In genomic region chr16:3099395-3099731, GRCh38 we compare ENCODE assay signal across 19 cellular contexts. TPM values are rescaled to one million over a fixed set of nuclear protein-coding genes. Genes with fewer than 3 reads are reported as not detected.
A peak's percentile ranks its signal among the peaks of the same experiment; 100 is the strongest.
DNase-seq lines count a peak whose midpoint lies in the region; ATAC-seq and TF ChIP-seq lines count a peak whose summit lies in the region.
"Had no signal": no experiment of that assay in that cellular context is flagged by ENCODE, and none has a peak within 500 bp of the region (broad histone marks: within the 10 kb centered on the region; RNA-seq: fewer than 3 reads in every experiment).

No MANE protein-coding gene starts in this region.

- no peak overlapping the region for H3K27ac ChIP-seq in BLaER1
- H3K27ac ChIP-seq in HUES48 (ENCODE audit: low read depth, low read length): peak overlapping the region; percentile 96
- no peak overlapping the region for H3K27ac ChIP-seq in ectodermal cell (ENCODE audit: insufficient read depth, low read depth, low read length, poor library complexity, severe bottlenecking)
- H3K27ac ChIP-seq in naive thymus-derived CD4-positive, alpha-beta T cell (ENCODE audit: low read depth, low read length): peak overlapping the region; percentile 35
- H3K27ac ChIP-seq: esophagus muscularis mucosa, SK-N-MC had no signal

- H3K9ac ChIP-seq in BLaER1 (no peak overlapping the region), HUES48 (ENCODE audit: low read depth, low read length) (peak overlapping the region; percentile 88)

- peak overlapping the region; percentile 84 for H3K4me2 ChIP-seq in BLaER1

- H3K27ac Mint-ChIP-seq in naive thymus-derived CD4-positive, alpha-beta T cell: peak overlapping the region in 5 of 9 donors; percentile 56 to 87 (median 71)
- no peak overlapping the region for H3K27ac Mint-ChIP-seq in Calu3 (ENCODE audit: unreplicated experiment)

- peaks cover 0 to 7% (median 0%) of the 10 kb centered on the region in 5 donors for H3K36me3 Mint-ChIP-seq in naive thymus-derived CD4-positive, alpha-beta T cell
- peaks cover 23% of the 10 kb centered on the region for H3K36me3 Mint-ChIP-seq in Calu3 (ENCODE audit: insufficient read depth, unreplicated experiment)
- H3K36me3 Mint-ChIP-seq: activated CD4-positive, alpha-beta memory T cell treated with anti-CD3 and anti-CD28 coated beads for 36 hours; activated naive CD8-positive, alpha-beta T cell; brain; mesothelial cell of epicardium had no signal

- H3K4me3 ChIP-seq in BLaER1: no peak overlapping the region
- H3K4me3 ChIP-seq in HUES48 (ENCODE audit: low read depth, low read length): peak overlapping the region; percentile 76
- peak overlapping the region; percentile 49 for H3K4me3 ChIP-seq in ectodermal cell (ENCODE audit: insufficient read depth, low read depth, low read length)
- no peak overlapping the region for H3K4me3 ChIP-seq in naive thymus-derived CD4-positive, alpha-beta T cell (ENCODE audit: low read length)

- H3K4me1 ChIP-seq in BLaER1 (peaks cover 90% of the 10 kb centered on the region), HUES48 (ENCODE audit: control insufficient read depth, insufficient read depth, low read length) (peaks cover 29% of the 10 kb centered on the region), ectodermal cell (ENCODE audit: control insufficient read depth, insufficient read depth, low read length) (peaks cover 37% of the 10 kb centered on the region)
- H3K4me1 ChIP-seq in naive thymus-derived CD4-positive, alpha-beta T cell (ENCODE audit: control insufficient read depth in 2 of 2, insufficient read depth in 2 of 2, low read length in 2 of 2): peaks cover 31 to 37% of the 10 kb centered on the region in 2 donors

- H3K27me3 ChIP-seq in BLaER1 (no peaks in the 10 kb centered on the region), HUES48 (ENCODE audit: control insufficient read depth, insufficient read depth, low read length) (no peaks in the 10 kb centered on the region), ectodermal cell (ENCODE audit: control insufficient read depth, insufficient read depth, low read length, poor library complexity, severe bottlenecking) (peaks cover 20% of the 10 kb centered on the region)
- H3K27me3 ChIP-seq in naive thymus-derived CD4-positive, alpha-beta T cell (ENCODE audit: control insufficient read depth in 2 of 2, insufficient read depth in 2 of 2, low read length in 2 of 2): no peaks in the 10 kb centered on the region

- H3K9me3 ChIP-seq in BLaER1 (no peaks in the 10 kb centered on the region), HUES48 (ENCODE audit: control insufficient read depth, insufficient read depth, low read length) (no peaks in the 10 kb centered on the region), ectodermal cell (ENCODE audit: control insufficient read depth, low read length) (no peaks in the 10 kb centered on the region)
- no peaks in the 10 kb centered on the region for H3K9me3 ChIP-seq in naive thymus-derived CD4-positive, alpha-beta T cell (ENCODE audit: control insufficient read depth in 2 of 3, low read length in 3 of 3)
- H3K9me3 ChIP-seq: esophagus muscularis mucosa, sigmoid colon had no signal

- H3K36me3 ChIP-seq in BLaER1 (no peaks in the 10 kb centered on the region), HUES48 (ENCODE audit: control insufficient read depth, insufficient read depth, low read length) (peaks cover 17% of the 10 kb centered on the region), ectodermal cell (ENCODE audit: control insufficient read depth, insufficient read depth, low read length) (no peaks in the 10 kb centered on the region)
- H3K36me3 ChIP-seq in naive thymus-derived CD4-positive, alpha-beta T cell (ENCODE audit: control insufficient read depth in 2 of 3, insufficient read depth in 3 of 3, low read length in 3 of 3): no peaks in the 10 kb centered on the region
- H3K36me3 ChIP-seq: esophagus muscularis mucosa, sigmoid colon had no signal

- H3K27me3 Mint-ChIP-seq in naive thymus-derived CD4-positive, alpha-beta T cell: no peaks in the 10 kb centered on the region
- H3K27me3 Mint-ChIP-seq in Calu3 (ENCODE audit: unreplicated experiment): peaks cover 30% of the 10 kb centered on the region
- H3K27me3 Mint-ChIP-seq: activated CD4-positive, alpha-beta memory T cell treated with anti-CD3 and anti-CD28 coated beads for 36 hours; activated naive CD8-positive, alpha-beta T cell had no signal

- H4K20me1 ChIP-seq in BLaER1: no peaks in the 10 kb centered on the region

- intact Hi-C loops in naive thymus-derived CD4-positive, alpha-beta T cell (cut with micrococcal nuclease): no loop called here
- intact Hi-C loops in Calu3 (cut with micrococcal nuclease; ENCODE audit: unreplicated experiment): no loop called here

- H3K9me3 Mint-ChIP-seq in naive thymus-derived CD4-positive, alpha-beta T cell: no peaks in the 10 kb centered on the region
- H3K9me3 Mint-ChIP-seq in Calu3 (ENCODE audit: low read depth, unreplicated experiment): no peaks in the 10 kb centered on the region
- H3K9me3 Mint-ChIP-seq: activated CD4-positive, alpha-beta memory T cell treated with anti-CD3 and anti-CD28 coated beads for 36 hours; activated T-cell treated with anti-CD3 and anti-CD28 coated beads, Interleukin-2, amount 50 U/mL, for 4 hours; mesothelial cell of epicardium had no signal

- WGBS in ectodermal cell, 2 experiments: 3 to 6% methylated on average over 5 of the region's 5 CpGs

- peak overlapping the region in 9 of 10 donors; percentile 34 to 98 (median 73) for H3K4me3 Mint-ChIP-seq in naive thymus-derived CD4-positive, alpha-beta T cell
- H3K4me3 Mint-ChIP-seq in Calu3 (ENCODE audit: low read depth, unreplicated experiment): no peak overlapping the region

- no peak for ATAC-seq in naive thymus-derived CD4-positive, alpha-beta T cell

- POLR2A ChIA-PET in naive thymus-derived CD4-positive, alpha-beta T cell (lab: Charles Lee): interaction anchor here (1.1 to 8.3 kb wide), 10 partner anchors 12 to 59 kb away, joined by 4 to 95 read pairs (median 18); partner anchors contain the start of genes IL32 and ZNF213

- no peak for TF ChIP-seq CTCF in Calu3 (IDR thresholded peaks at IDR 0.05; ENCODE audit: unreplicated experiment)

- DNase-seq in naive thymus-derived CD4-positive, alpha-beta T cell: no peak
- DNase-seq in NCI-H2081 treated with DMSO at 0.1 percent for 48 hours (lab: John Stamatoyannopoulos, UW) (no peak), GM19238 (ENCODE audit: insufficient read length, low spot score) (no peak), Calu3 (no peak), NCI-H2227 treated with DMSO at 0.1 percent for 48 hours (lab: John Stamatoyannopoulos, UW) (no peak)
- DNase-seq: activated CD4-positive, alpha-beta memory T cell treated with anti-CD3 and anti-CD28 coated beads for 36 hours; kidney had no signal

- CTCF ChIA-PET in naive thymus-derived CD4-positive, alpha-beta T cell (lab: Charles Lee): interaction anchor here (0.6 to 15.4 kb wide), 7 partner anchors 10 to 428 kb away, joined by 3 to 233 read pairs (median 3); partner anchors contain the start of gene ZNF213
- CTCF ChIA-PET in Calu3 (lab: Charles Lee): no interaction called here

- no TSS peak for BruUV-seq in Calu3 (replicated peaks; lab: Mats Ljungman, UMichigan)

- peaks cover 33 to 69% (median 60%) of the 10 kb centered on the region in 7 donors for H3K4me1 Mint-ChIP-seq in naive thymus-derived CD4-positive, alpha-beta T cell
- peaks cover 30% of the 10 kb centered on the region for H3K4me1 Mint-ChIP-seq in Calu3 (ENCODE audit: low read depth, unreplicated experiment)

RNA-seq across cellular contexts. Expression of gene ZSCAN10, which starts 0.3 kb away (rescaled TPM):
- polyA plus RNA-seq in ectodermal cell (2013, experiment 1 of 4): 8.9 TPM
- polyA plus RNA-seq in ectodermal cell (2013, experiment 2 of 4): 8.2 TPM
- 9.5 TPM for polyA plus RNA-seq in ectodermal cell (2013, experiment 3 of 4)
- 10.3 TPM for polyA plus RNA-seq in ectodermal cell (2013, experiment 4 of 4)
- under 1 TPM in 3 of 5 experiments, not detected in 2; 0.22 to 0.61 (median 0.29) TPM for total RNA-seq in naive thymus-derived CD4-positive, alpha-beta T cell
- polyA plus RNA-seq in naive thymus-derived CD4-positive, alpha-beta T cell: under 1 TPM in 1 of 2 donors, not detected in 1; 0.35 TPM
- total RNA-seq in Calu3 (2022): not detected in 2 replicates
- total RNA-seq: dermis blood vessel endothelial cell, esophagus muscularis mucosa, kidney, sigmoid colon, subcutaneous adipose tissue had no signal
- polyA plus RNA-seq: sigmoid colon had no signal

RNA-seq across cellular contexts. Expression of gene ZNF205, which starts 13.0 kb away (rescaled TPM):
- 19.7 TPM for polyA plus RNA-seq in ectodermal cell (2013, experiment 1 of 4)
- 19.5 TPM for polyA plus RNA-seq in ectodermal cell (2013, experiment 2 of 4)
- polyA plus RNA-seq in ectodermal cell (2013, experiment 3 of 4): 16.9 TPM
- polyA plus RNA-seq in ectodermal cell (2013, experiment 4 of 4): 17.8 TPM
- total RNA-seq in naive thymus-derived CD4-positive, alpha-beta T cell: under 1 TPM in 1 of 5 experiments, not detected in 4; 0.29 TPM
- under 1 TPM in 1 of 2 donors, not detected in 1; 0.09 TPM for polyA plus RNA-seq in naive thymus-derived CD4-positive, alpha-beta T cell
- total RNA-seq in Calu3 (2022): 17.2 and 17.7 TPM in 2 replicates

RNA-seq across cellular contexts. Expression of gene IL32, which starts 33.9 kb away (rescaled TPM):
- 2.7 TPM for polyA plus RNA-seq in ectodermal cell (2013, experiment 1 of 4)
- 2.3 TPM for polyA plus RNA-seq in ectodermal cell (2013, experiment 2 of 4)
- 2.5 TPM for polyA plus RNA-seq in ectodermal cell (2013, experiment 3 of 4)
- polyA plus RNA-seq in ectodermal cell (2013, experiment 4 of 4): 2.8 TPM
- 1,000 to 10,000 TPM in 1 of 5 experiments, 100 to 1,000 TPM in 4; 351 to 3,697 (median 587) TPM for total RNA-seq in naive thymus-derived CD4-positive, alpha-beta T cell
- 1,000 to 10,000 TPM; 1,418 to 1,605 TPM for polyA plus RNA-seq in naive thymus-derived CD4-positive, alpha-beta T cell
- total RNA-seq in Calu3 (2022): 81.8 and 89.0 TPM in 2 replicates

RNA-seq across cellular contexts. Expression of gene ZNF213, which starts 35.5 kb away (rescaled TPM):
- polyA plus RNA-seq in ectodermal cell (2013, experiment 1 of 4): 9.6 TPM
- polyA plus RNA-seq in ectodermal cell (2013, experiment 2 of 4): 8.5 TPM
- polyA plus RNA-seq in ectodermal cell (2013, experiment 3 of 4): 8.9 TPM
- 9.2 TPM for polyA plus RNA-seq in ectodermal cell (2013, experiment 4 of 4)
- 10 to 100 TPM in 3 of 5 experiments, 1 to 10 TPM in 2; 3.8 to 14.0 (median 11.8) TPM for total RNA-seq in naive thymus-derived CD4-positive, alpha-beta T cell
- polyA plus RNA-seq in naive thymus-derived CD4-positive, alpha-beta T cell: 1 to 10 TPM; 1.7 to 3.4 TPM
- total RNA-seq in Calu3 (2022): 9.8 and 11.8 TPM in 2 replicates

RNA-seq across cellular contexts. Expression of gene MMP25, which starts 53.0 kb away (rescaled TPM):
- 1.3 TPM for polyA plus RNA-seq in ectodermal cell (2013, experiment 1 of 4)
- polyA plus RNA-seq in ectodermal cell (2013, experiment 2 of 4): 1.0 TPM
- polyA plus RNA-seq in ectodermal cell (2013, experiment 3 of 4): 0.96 TPM
- polyA plus RNA-seq in ectodermal cell (2013, experiment 4 of 4): 1.2 TPM
- total RNA-seq in naive thymus-derived CD4-positive, alpha-beta T cell: 10 to 100 TPM in 2 of 5 experiments, 1 to 10 TPM in 1, under 1 TPM in 2; 0.73 to 64.4 (median 3.7) TPM
- under 1 TPM; 0.64 to 0.93 TPM for polyA plus RNA-seq in naive thymus-derived CD4-positive, alpha-beta T cell
- 0.27 and 0.31 TPM in 2 replicates for total RNA-seq in Calu3 (2022)
- total RNA-seq: dermis blood vessel endothelial cell had no signal

Comparison
In these comparisons a context has a peak if more than half of its experiments do, and no peak if none do; other contexts are left out.
1. H3K27ac ChIP-seq: peak in HUES48 (single experiment) and naive thymus-derived CD4-positive, alpha-beta T cell (single experiment); none in BLaER1 (single experiment) and ectodermal cell (single experiment).
2. H3K4me3 ChIP-seq: peak in HUES48 (single experiment) and ectodermal cell (single experiment); none in BLaER1 (single experiment) and naive thymus-derived CD4-positive, alpha-beta T cell (single experiment).
3. RNA of gene ZNF205, which starts 13.0 kb away (total RNA-seq): 17.2 to 17.7 TPM in Calu3; 0.29 TPM in naive thymus-derived CD4-positive, alpha-beta T cell; every median in the first group is over 10 times any median in the second.